ENCODE assay signal across 8 cellular contexts in genomic region chr12:15883536-15883935, GRCh38. TPM values are rescaled to one million over a fixed set of nuclear protein-coding genes. Genes with fewer than 3 reads are reported as not detected.
DNase-seq lines count a peak whose midpoint lies in the region; ATAC-seq and TF ChIP-seq lines count a peak whose summit lies in the region.

No MANE protein-coding gene starts in this region.

- H3K27me3 ChIP-seq in HUES64 (ENCODE audit: insufficient read depth, low read length) (no peaks in the 10 kb centered on the region), muscle layer of colon (ENCODE audit: control insufficient read depth in 1 of 2, insufficient read depth in 2 of 2, low read length in 2 of 2) (no peaks in the 10 kb centered on the region)

- TF ChIP-seq CTCF in AG04449 (IDR thresholded peaks at IDR 0.05; ENCODE audit: insufficient read depth, low read length, missing control alignments) (no peak), cardiac fibroblast (IDR thresholded peaks at IDR 0.05; ENCODE audit: low read depth, low read length) (no peak)

- peaks cover 9% of the 10 kb centered on the region; the same call in 1 of the 2 replicates for H3K4me1 ChIP-seq in HUES64 (ENCODE audit: insufficient read depth, low read length)
- peaks cover 28% of the 10 kb centered on the region for H3K4me1 ChIP-seq in muscle layer of colon (ENCODE audit: insufficient read depth, low read length)

- H3K36me3 ChIP-seq in HUES64 (ENCODE audit: insufficient read depth, low read length), result peaks cover 46% of the 10 kb centered on the region
- peaks cover 7% of the 10 kb centered on the region for H3K36me3 ChIP-seq in muscle layer of colon (ENCODE audit: insufficient read depth, low read length)

- WGBS in HUES64, result 40% methylated on average over 6 of the region's 6 CpGs

- no peak for ATAC-seq in GM18520 (IDR thresholded peaks at IDR 0.05; ENCODE audit: unreplicated experiment)
- ATAC-seq in GM18868 (IDR thresholded peaks at IDR 0.05; ENCODE audit: unreplicated experiment), result no peak
- ATAC-seq in GM21423 (IDR thresholded peaks at IDR 0.05; ENCODE audit: unreplicated experiment), result no peak

- no peak for DNase-seq in AG04449 (ENCODE audit: low read depth, low spot score)
- DNase-seq in cardiac fibroblast (ENCODE audit: low read depth in 2 of 2), result peak in 1 of 2 donors; percentile 24
- DNase-seq in DMS153 treated with DMSO at 0.1 percent for 48 hours (lab: John Stamatoyannopoulos, UW; ENCODE audit: unreplicated experiment), result no peak

- no peaks in the 10 kb centered on the region for H3K9me3 ChIP-seq in HUES64 (ENCODE audit: insufficient read depth, low read depth, low read length)
- H3K9me3 ChIP-seq in muscle layer of colon (ENCODE audit: low read length), result no peaks in the 10 kb centered on the region

- H3K27ac ChIP-seq in HUES64 (ENCODE audit: low read depth, low read length) (no peak overlapping the region), muscle layer of colon (ENCODE audit: low read depth, low read length) (no peak overlapping the region)

- H3K9ac ChIP-seq in HUES64 (ENCODE audit: low read depth, low read length), result peak overlapping the region; percentile 95
- peak overlapping the region; percentile 3 for H3K9ac ChIP-seq in muscle layer of colon (ENCODE audit: low read length)

- POLR2A ChIA-PET in AG04449 (lab: Yijun Ruan, JAX), result no interaction called here

- CTCF ChIA-PET in AG04449 (lab: Yijun Ruan, JAX), result interaction anchor here (0.8 to 1.9 kb wide), 7 partner anchors 14 to 349 kb away, joined by 3 to 7 read pairs (median 3); no protein-coding TSS in a partner anchor

- H3K4me3 ChIP-seq in AG04449 (ENCODE audit: low read depth, low read length) (peak overlapping the region; percentile 91), HUES64 (ENCODE audit: low read length) (peak overlapping the region; percentile 95), cardiac fibroblast (replicated peaks in 1 of 2; ENCODE audit: low read depth in 2 of 2, low read length in 2 of 2) (peak overlapping the region; percentile 91 to 98), muscle layer of colon (ENCODE audit: low read depth in 1 of 2, low read length in 2 of 2) (peak overlapping the region; percentile 75 to 96)

RNA-seq across cellular contexts. Expression of gene STRAP, which starts 1.3 kb away (rescaled TPM):
- 188 TPM for polyA plus RNA-seq in HUES64 (2013, experiment 1 of 2)
- 199 TPM for polyA plus RNA-seq in HUES64 (2013, experiment 2 of 2)

RNA-seq across cellular contexts. Expression of gene DERA, which starts 27.6 kb away (rescaled TPM):
- polyA plus RNA-seq in HUES64 (2013, experiment 1 of 2), result 30.2 TPM
- 36.0 TPM for polyA plus RNA-seq in HUES64 (2013, experiment 2 of 2)
